Comparison of ENCODE assay signal across 1 cellular context in genomic region chr20:50092436-50092835, GRCh38.
TF ChIP-seq lines count a peak whose summit lies in the region.

No MANE protein-coding gene starts in this region.

TF ChIP-seq in GM23338, 12 proteins besides CTCF, POLR2A, EP300 and RAD21 (continued from another document):
- TF ChIP-seq REST (IDR thresholded peaks at IDR 0.05; ENCODE audit: unreplicated experiment) (no peak), ZNF114 (CRISPR knock-in tag; IDR thresholded peaks at IDR 0.05) (no peak), STAT1 (IDR thresholded peaks at IDR 0.05; ENCODE audit: unreplicated experiment) (no peak)
